In genomic region chr3:42277676-42278075, GRCh38 we compare ENCODE assay signal across 27 cellular contexts. TPM values are rescaled to one million over a fixed set of nuclear protein-coding genes. Genes with fewer than 3 reads are reported as not detected.
DNase-seq lines count a peak whose midpoint lies in the region; ATAC-seq and TF ChIP-seq lines count a peak whose summit lies in the region.
"Had no signal": no experiment of that assay in that cellular context is flagged by ENCODE, and none has a peak within 500 bp of the region (broad histone marks: within the 10 kb centered on the region; RNA-seq: fewer than 3 reads in every experiment).

No MANE protein-coding gene starts in this region.

- in situ Hi-C loops in G401 (cut with HindIII; ENCODE audit: low sequenced_read_pairs) = no loop called here

- H3K9me3 ChIP-seq in SK-N-SH = no peaks in the 10 kb centered on the region
- H3K9me3 ChIP-seq: A549, SJCRH30 had no signal

- TF ChIP-seq RAD21 in SK-N-SH (IDR thresholded peaks at IDR 0.05; ENCODE audit: low read length) = no peak

- TF ChIP-seq CTCF in SK-N-SH (IDR thresholded peaks at IDR 0.05) = no peak

- no peak for ATAC-seq in HG02642 (IDR thresholded peaks at IDR 0.05; ENCODE audit: poor library complexity, unreplicated experiment)
- ATAC-seq: A549, GM12878, PC-3 had no signal

- intact Hi-C loops in posterior cingulate gyrus (cut with DNase I) = no loop called here

- WGBS in SK-N-SH (ENCODE audit: low lambda C conversion rate) = 2% methylated on average over 6 of the region's 6 CpGs

- no peaks in the 10 kb centered on the region for H4K20me1 ChIP-seq in SK-N-SH (ENCODE audit: insufficient read depth)

- H3K4me2 ChIP-seq in SK-N-SH = no peak overlapping the region
- H3K4me2 ChIP-seq: A549, KMS-11 had no signal

- no peaks in the 10 kb centered on the region for H3K27me3 ChIP-seq in SK-N-SH (ENCODE audit: insufficient read depth)
- H3K27me3 ChIP-seq: SJCRH30 had no signal

- H3K79me2 ChIP-seq in SK-N-SH (ENCODE audit: insufficient read depth) = no peaks in the 10 kb centered on the region

- peak in 1 of 2 experiments; percentile 51; a peak in 1 of 4 replicates for TF ChIP-seq EP300 in SK-N-SH (IDR thresholded peaks at IDR 0.05; ENCODE audit: borderline replicate concordance in 1 of 2, low read depth in 1 of 2, low read length in 1 of 2)

- no peak overlapping the region; a peak in 1 of 4 replicates for H3K27ac ChIP-seq in SK-N-SH (ENCODE audit: low read depth in 2 of 2, low read length in 1 of 2)
- H3K27ac ChIP-seq: A549, KMS-11, SJCRH30 had no signal

- peaks cover 0 to 8% of the 10 kb centered on the region in 2 experiments; a peak in 1 of 4 replicates for H3K4me1 ChIP-seq in SK-N-SH (ENCODE audit: control insufficient read depth in 1 of 2, insufficient read depth in 2 of 2, low read depth in 1 of 2, low read length in 1 of 2)
- H3K4me1 ChIP-seq: A549, SJCRH30 had no signal

- H3F3A ChIP-seq in SK-N-SH (replicated peaks; ENCODE audit: insufficient read depth) = no peaks in the 10 kb centered on the region

- no peak overlapping the region for H2AFZ ChIP-seq in SK-N-SH (ENCODE audit: low read depth)

- H3K9ac ChIP-seq in SK-N-SH = no peak overlapping the region
- H3K9ac ChIP-seq: KMS-11 had no signal

- POLR2A ChIA-PET in SK-N-SH (lab: Yijun Ruan, JAX) = interaction anchor here (0.6 kb wide), 1 partner anchor 211 kb away, joined by 3 read pairs; no protein-coding TSS in a partner anchor

- CTCF ChIA-PET in SK-N-SH (lab: Yijun Ruan, JAX) = interaction anchor here (0.6 to 1.6 kb wide), 5 partner anchors 29 to 166 kb away, joined by 3 to 7 read pairs (median 4); no protein-coding TSS in a partner anchor

- no peaks in the 10 kb centered on the region for H3K36me3 ChIP-seq in SK-N-SH (replicated peaks in 1 of 2; ENCODE audit: control insufficient read depth in 1 of 2, insufficient read depth in 2 of 2, low read length in 1 of 2)
- H3K36me3 ChIP-seq: SJCRH30 had no signal

- peak; percentile 92 for DNase-seq in G401 (ENCODE audit: low spot score)
- peak; percentile 70 for DNase-seq in SK-N-SH
- DNase-seq in cerebellum (ENCODE audit: low spot score) = peak; percentile 62
- peak in 7 of 10 donors; percentile 24 to 92 (median 52) for DNase-seq in posterior cingulate gyrus
- DNase-seq in islet precursor cell = no peak
- DNase-seq in 8988T = no peak
- DNase-seq in DMS53 treated with DMSO at 0.1 percent for 48 hours (lab: John Stamatoyannopoulos, UW; ENCODE audit: unreplicated experiment) = no peak
- DNase-seq: AML-193; CD4-positive, alpha-beta memory T cell; COR-L47; DMS53; GDM1; HCEC 1CT; NCI-H1092; NCI-H1417 treated with DMSO at 0.1 percent for 48 hours; NCI-H1694 treated with DMSO at 0.1 percent for 48 hours; NCI-H2081; NCI-H345; NCI-H510A treated with DMSO at 0.1 percent for 48 hours; NCI-H748 treated with DMSO at 0.1 percent for 48 hours; PC-3; SJCRH30 had no signal

- H3K4me3 ChIP-seq in SK-N-SH (ENCODE audit: low read depth in 2 of 2, low read length in 1 of 2) = no peak overlapping the region
- H3K4me3 ChIP-seq: A549, GM12878, SJCRH30 had no signal

- H3K9me2 ChIP-seq in SK-N-SH = no peaks in the 10 kb centered on the region

TF ChIP-seq in SK-N-SH, 30 proteins besides CTCF, POLR2A, EP300 and RAD21:
- TF ChIP-seq TEAD4 (IDR thresholded peaks at IDR 0.05; ENCODE audit: borderline replicate concordance, insufficient read depth) (no peak), GATA2 (CRISPR knock-in tag; IDR thresholded peaks at IDR 0.05) (peak; percentile 72), MXI1 (IDR thresholded peaks at IDR 0.05; ENCODE audit: low read depth, low read length) (peak; percentile 23; the same call in 1 of the 2 replicates), RCOR1 (IDR thresholded peaks at IDR 0.05; ENCODE audit: low read length) (peak; percentile 21; the same call in 1 of the 2 replicates)

RNA-seq across cellular contexts. Expression of gene CCK, which starts 11.7 kb away (rescaled TPM):
- total RNA-seq in G401 (2014; rRNA removed; shearing (Covaris generic)) = not detected in 2 replicates
- not detected in 2 replicates for polyA plus RNA-seq in SK-N-SH (2012; rRNA removed)
- polyA plus RNA-seq in SK-N-SH (2012; cell fraction: cytosol; rRNA removed) = not detected in 2 replicates
- polyA plus RNA-seq in SK-N-SH (2012; cell fraction: nucleus; rRNA removed) = not detected in 2 replicates
- total RNA-seq in cerebellum = 2.4 TPM
- total RNA-seq: CD4-positive, alpha-beta memory T cell; GM12878; PC-3; SJCRH30 had no signal
- polyA plus RNA-seq: CD4-positive, alpha-beta memory T cell; GM12878; IgD-negative memory B cell had no signal

Comparison
In these comparisons a context has a peak if more than half of its experiments do, and no peak if none do; other contexts are left out.
1. DNase-seq: peak in G401 (single experiment), SK-N-SH (single experiment), cerebellum (single experiment) and posterior cingulate gyrus (7 of 10); none in islet precursor cell (single experiment), 8988T (single experiment) and DMS53 treated with DMSO at 0.1 percent for 48 hours (single experiment).